ENCODE assay signal across 11 cellular contexts in genomic region chr1:13368544-13368943, GRCh38. TPM values are rescaled to one million over a fixed set of nuclear protein-coding genes. Genes with fewer than 3 reads are reported as not detected.
DNase-seq lines count a peak whose midpoint lies in the region; ATAC-seq and TF ChIP-seq lines count a peak whose summit lies in the region.
"Not testable (repeated sequence)": the region's sequence is repeated elsewhere in the genome, so short reads cannot be mapped to it uniquely, and the experiment has no call there.
"Had no signal": no experiment of that assay in that cellular context is flagged by ENCODE, and none has a peak within 500 bp of the region (broad histone marks: within the 10 kb centered on the region; RNA-seq: fewer than 3 reads in every experiment).

No MANE protein-coding gene starts in this region.

- POLR2A ChIA-PET in Panc1 (lab: Charles Lee) = not testable (repeated sequence)

- in situ Hi-C loops in Panc1 (cut with HindIII; ENCODE audit: low pct_unique_long_range_greater_than_20kb, low sequenced_read_pairs) = not testable (repeated sequence)

- not testable (repeated sequence) for H3K27me3 ChIP-seq in Panc1 (ENCODE audit: control insufficient read depth, insufficient read depth, low read length)
- H3K27me3 ChIP-seq in left ventricle myocardium inferior (ENCODE audit: low read depth) = peaks cover 29% of the 10 kb centered on the region

- DNase-seq in COLO829 (ENCODE audit: low spot score) (peak; percentile 6), HT-29 (ENCODE audit: low spot score) (peak; percentile 71)
- not testable (repeated sequence) for DNase-seq in Panc1 (ENCODE audit: low read depth, low spot score); left ventricle myocardium inferior
- DNase-seq in activated CD8-positive, alpha-beta memory T cell treated with anti-CD3 and anti-CD28 coated beads for 48 hours (ENCODE audit: low read depth in 2 of 3, low spot score in 2 of 3) = peak in 2 of 3 experiments; percentile 3 to 14
- peak; percentile 3 for DNase-seq in stimulated activated CD4-positive, alpha-beta T cell treated with anti-CD3 and anti-CD28 coated beads, Interleukin-4, amount 100 ng/mL, for 1 hour

- not testable (repeated sequence) for H3K4me3 ChIP-seq in Panc1 (ENCODE audit: low read depth in 2 of 2, low read length in 2 of 2); left ventricle myocardium inferior

- intact Hi-C loops in Panc1 (cut with micrococcal nuclease; ENCODE audit: unreplicated experiment) = loop anchor here (10.0 kb wide), 1 partner anchor 56 kb away; no protein-coding TSS in a partner anchor
- intact Hi-C loops in left ventricle myocardium inferior (cut with micrococcal nuclease) = not testable (repeated sequence)

- H3K36me3 ChIP-seq in Panc1 (ENCODE audit: control insufficient read depth, insufficient read depth, low read length); left ventricle myocardium inferior: not testable (repeated sequence)

- BruUV-seq in Panc1 (replicated peaks; lab: Mats Ljungman, UMichigan) = not testable (repeated sequence)

- CTCF ChIA-PET in Panc1 (lab: Charles Lee) = not testable (repeated sequence)

- not testable (repeated sequence) for H3K9me3 ChIP-seq in Panc1 (ENCODE audit: control insufficient read depth, insufficient read depth, low read depth, low read length); left ventricle myocardium inferior (replicated peaks)

- ATAC-seq in Panc1 = not testable (repeated sequence)

- TF ChIP-seq CTCF in Panc1 (IDR thresholded peaks at IDR 0.05) (peak; percentile 51; the same call in 1 of the 2 replicates), left ventricle myocardium inferior (IDR thresholded peaks at IDR 0.05; ENCODE audit: borderline replicate concordance) (peak; percentile 14)

- H3K4me1 ChIP-seq in Panc1 (ENCODE audit: control insufficient read depth, insufficient read depth, low read length); left ventricle myocardium inferior: not testable (repeated sequence)

- not testable (repeated sequence) for H3K27ac ChIP-seq in Panc1 (ENCODE audit: low read length); left ventricle myocardium inferior (replicated peaks)

RNA-seq across cellular contexts. Expression of gene PRAMEF19, which starts 3.2 kb away (rescaled TPM):
- total RNA-seq in HT-29 (2014; rRNA removed; shearing (Covaris generic)) = not detected in 2 replicates
- total RNA-seq in Panc1 (2021; ENCODE audit: unreplicated experiment) = not detected
- not detected for polyA plus RNA-seq in Panc1 (2012; ENCODE audit: insufficient read length)
- total RNA-seq in left ventricle myocardium inferior = not detected
- total RNA-seq: chondrocyte, kidney, pancreas, spleen, ureter had no signal
- polyA plus RNA-seq: pancreas, spleen had no signal

RNA-seq across cellular contexts. Expression of gene PRAMEF17, which starts 20.9 kb away (rescaled TPM):
- total RNA-seq in HT-29 (2014; rRNA removed; shearing (Covaris generic)) = not detected in 2 replicates
- not detected for total RNA-seq in Panc1 (2021; ENCODE audit: unreplicated experiment)
- not detected for polyA plus RNA-seq in Panc1 (2012; ENCODE audit: insufficient read length)
- not detected for total RNA-seq in left ventricle myocardium inferior
- total RNA-seq: chondrocyte, kidney, pancreas, spleen, ureter had no signal
- polyA plus RNA-seq: pancreas, spleen had no signal

RNA-seq across cellular contexts. Expression of gene PRAMEF14, which starts 21.6 kb away (rescaled TPM):
- total RNA-seq in HT-29 (2014; rRNA removed; shearing (Covaris generic)) = not detected in 2 replicates
- total RNA-seq in Panc1 (2021; ENCODE audit: unreplicated experiment) (not detected), left ventricle myocardium inferior (not detected)
- not detected for polyA plus RNA-seq in Panc1 (2012; ENCODE audit: insufficient read length)
- total RNA-seq: chondrocyte, kidney, pancreas, spleen, ureter had no signal
- polyA plus RNA-seq: pancreas, spleen had no signal

RNA-seq across cellular contexts. Expression of gene PRAMEF20, which starts 41.7 kb away (rescaled TPM):
- not detected in 2 replicates for total RNA-seq in HT-29 (2014; rRNA removed; shearing (Covaris generic))
- total RNA-seq in Panc1 (2021; ENCODE audit: unreplicated experiment) (not detected), left ventricle myocardium inferior (not detected)
- polyA plus RNA-seq in Panc1 (2012; ENCODE audit: insufficient read length) = not detected
- total RNA-seq: chondrocyte, kidney, pancreas, spleen, ureter had no signal
- polyA plus RNA-seq: pancreas had no signal

RNA-seq across cellular contexts. Expression of gene PRAMEF15, which starts 53.2 kb away (rescaled TPM):
- total RNA-seq in HT-29 (2014; rRNA removed; shearing (Covaris generic)) = not detected in 2 replicates
- total RNA-seq in Panc1 (2021; ENCODE audit: unreplicated experiment) (not detected), left ventricle myocardium inferior (not detected)
- polyA plus RNA-seq in Panc1 (2012; ENCODE audit: insufficient read length) = not detected
- total RNA-seq: chondrocyte, kidney, pancreas, spleen, ureter had no signal
- polyA plus RNA-seq: pancreas, spleen had no signal
